ENCODE assay signal across 1 cellular context in genomic region chr3:195196266-195196665, GRCh38.
TF ChIP-seq lines count a peak whose summit lies in the region.

No MANE protein-coding gene starts in this region.

TF ChIP-seq in HepG2, 621 proteins besides CTCF, POLR2A, EP300 and RAD21 (continued from another document):
- TF ChIP-seq ZBTB4 (CRISPR knock-in tag; IDR thresholded peaks at IDR 0.05; ENCODE audit: borderline replicate concordance): peak; percentile 12; the same call in 1 of the 2 replicates
- TF ChIP-seq SPEN (CRISPR knock-in tag; IDR thresholded peaks at IDR 0.05; ENCODE audit: low read depth): no peak
- TF ChIP-seq ELF3 (CRISPR knock-in tag; IDR thresholded peaks at IDR 0.05): 0 out of 2 replicates have a peak, but pooled peaks have one; percentile 12
